8 cellular contexts compared by ENCODE assay signal in the genomic region with DNA sequence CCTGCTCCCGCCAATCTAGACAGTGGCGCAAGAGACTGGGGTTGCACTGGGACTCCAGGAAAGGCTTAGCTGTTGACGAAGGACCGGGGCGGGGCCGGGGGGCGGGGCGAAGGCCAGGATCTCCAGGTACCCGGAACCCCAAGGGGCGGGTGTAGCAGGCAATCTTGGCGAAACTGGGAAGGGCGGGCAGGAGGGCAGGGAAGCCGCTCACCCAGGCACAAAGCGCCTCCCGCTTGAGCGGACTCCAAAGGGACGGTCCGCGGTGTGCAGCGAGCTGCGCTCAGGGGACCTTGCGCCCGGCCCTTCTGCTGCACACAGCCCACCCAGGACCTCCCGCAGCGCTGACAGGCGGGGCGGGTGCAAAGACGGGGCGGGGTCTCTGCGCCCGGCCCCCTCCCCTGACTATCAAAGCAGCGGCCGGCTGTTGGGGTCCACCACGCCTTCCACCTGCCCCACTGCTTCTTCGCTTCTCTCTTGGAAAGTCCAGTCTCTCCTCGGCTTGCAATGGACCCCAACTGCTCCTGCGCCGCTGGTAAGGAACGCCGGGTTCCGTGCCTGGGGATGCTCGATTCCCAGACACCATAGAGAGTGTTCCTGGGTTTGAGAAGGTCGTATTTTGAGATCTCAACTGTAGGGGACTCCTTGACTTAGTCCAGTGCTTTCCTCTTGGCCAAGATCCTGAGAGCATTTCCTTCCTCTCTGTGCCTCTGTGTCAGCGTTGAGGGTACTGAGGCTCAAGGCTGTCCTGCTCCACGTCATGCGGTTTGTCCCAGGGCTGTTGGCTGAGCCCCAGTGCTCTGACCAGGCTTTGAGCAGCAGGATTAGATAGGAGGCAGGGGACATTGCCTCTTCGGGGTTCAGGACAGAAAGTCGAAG. TPM values are rescaled to one million over a fixed set of nuclear protein-coding genes. Genes with fewer than 3 reads are reported as not detected.
A peak's percentile ranks its signal among the peaks of the same experiment; 100 is the strongest.
DNase-seq lines count a peak whose midpoint lies in the region; ATAC-seq and TF ChIP-seq lines count a peak whose summit lies in the region.

A gene (plus strand): TSS at position 405 of the 876 bp plus-strand sequence. CDS start 100 bp downstream, at position 505.

- peak; percentile 91 for DNase-seq in RWPE1 (ENCODE audit: low spot score)
- DNase-seq in activated naive CD4-positive, alpha-beta T cell treated with Interleukin-2 at 50 U/mL for 16 hours, result peak; percentile 67
- DNase-seq in globus pallidus (ENCODE audit: low spot score), result peak; percentile 55
- peak; percentile 80 for DNase-seq in omental fat pad (ENCODE audit: low spot score)
- peak in 33 of 49 donors; percentile 9 to 91 (median 40) for DNase-seq in substantia nigra (lab: John Stamatoyannopoulos, UW)

- POLR2A ChIA-PET in RWPE1 (lab: Yijun Ruan, JAX; ENCODE audit: low non-redundant PET), result no interaction called here

- H3K27ac ChIP-seq in C4-2B (peak within 1 kb of the TSS; percentile 46), RWPE1 (peak within 1 kb of the TSS; percentile 71), substantia nigra (ENCODE audit: low read depth, low read length, poor library complexity, severe bottlenecking) (peak within 1 kb of the TSS; percentile 21)

- TF ChIP-seq CTCF in C4-2B (conservative IDR thresholded peaks at IDR 0.05) (no peak), RWPE1 (conservative IDR thresholded peaks at IDR 0.05; ENCODE audit: low read depth) (no peak), omental fat pad (IDR thresholded peaks at IDR 0.05) (no peak)

- CTCF ChIA-PET in RWPE1 (lab: Yijun Ruan, JAX), result no interaction called here

- ATAC-seq in HG03342 (IDR thresholded peaks at IDR 0.05; ENCODE audit: unreplicated experiment), result peak; percentile 52
- ATAC-seq in omental fat pad (ENCODE audit: low FRiP score), result peak; percentile 90
- no peak for ATAC-seq in GM19455 (IDR thresholded peaks at IDR 0.05; ENCODE audit: unreplicated experiment)

RNA-seq across cellular contexts. Expression of the gene that starts here (rescaled TPM):
- total RNA-seq in omental fat pad, result 100 to 1,000 TPM in 1 of 4 donors, 10 to 100 TPM in 2, 1 to 10 TPM in 1; 9.8 to 199 (median 43.6) TPM

Comparison
In these comparisons a context has a peak if more than half of its experiments do, and no peak if none do; other contexts are left out.
1. H3K27ac ChIP-seq: peak in every context shown above with its lines; median percentile 71 in RWPE1; 46 in C4-2B; 21 in substantia nigra.
2. DNase-seq: peak in every context shown above with its lines; median percentile 91 in RWPE1; 80 in omental fat pad; 67 in activated naive CD4-positive, alpha-beta T cell treated with Interleukin-2 at 50 U/mL for 16 hours; 55 in globus pallidus; 40 in substantia nigra.